Comparison of ENCODE assay signal across 9 cellular contexts in genomic region chr19:15296841-15297415, GRCh38. TPM values are rescaled to one million over a fixed set of nuclear protein-coding genes. Genes with fewer than 3 reads are reported as not detected.
DNase-seq lines count a peak whose midpoint lies in the region; ATAC-seq and TF ChIP-seq lines count a peak whose summit lies in the region.
"Had no signal": no experiment of that assay in that cellular context is flagged by ENCODE, and none has a peak within 500 bp of the region (broad histone marks: within the 10 kb centered on the region; RNA-seq: fewer than 3 reads in every experiment).

No MANE protein-coding gene starts in this region.

- peak overlapping the region; percentile 99 for H3K27ac Mint-ChIP-seq in activated T-cell treated with anti-CD3 and anti-CD28 coated beads, Interleukin-2, amount 50 U/mL, for 24 hours
- peak overlapping the region; percentile 91 to 95 for H3K27ac Mint-ChIP-seq in activated naive CD4-positive, alpha-beta T cell treated with anti-CD3 and anti-CD28 coated beads, Interleukin-2, amount 50 U/mL, for 72 hours

- H3K4me1 Mint-ChIP-seq in activated T-cell treated with anti-CD3 and anti-CD28 coated beads, Interleukin-2, amount 50 U/mL, for 24 hours (ENCODE audit: low read depth), result peaks cover 98% of the 10 kb centered on the region

- no peak for TF ChIP-seq CTCF in liver (IDR thresholded peaks at IDR 0.05; ENCODE audit: low read depth, low read length, missing input control)

- H3K27me3 ChIP-seq in liver (ENCODE audit: control insufficient read depth in 4 of 4, insufficient read depth in 4 of 4, low read length in 3 of 4) (no peaks in the 10 kb centered on the region), thymus (ENCODE audit: control insufficient read depth, insufficient read depth) (no peaks in the 10 kb centered on the region)

- H3K4me3 Mint-ChIP-seq in activated T-cell treated with anti-CD3 and anti-CD28 coated beads, Interleukin-2, amount 50 U/mL, for 24 hours, result peak overlapping the region; percentile 46

- H3K27ac ChIP-seq in liver (ENCODE audit: low read depth in 1 of 2, low read length in 2 of 2), result peak overlapping the region; percentile 43 to 49
- peak overlapping the region; percentile 72 for H3K27ac ChIP-seq in thymus (ENCODE audit: low read depth)

- ATAC-seq in activated naive CD4-positive, alpha-beta T cell treated with anti-CD3 and anti-CD28 coated beads, Interleukin-2, amount 50 U/mL, for 72 hours, result no peak
- ATAC-seq in HG03354 (IDR thresholded peaks at IDR 0.05; ENCODE audit: poor library complexity, severe bottlenecking, unreplicated experiment), result no peak

- no peak for DNase-seq in activated T-cell treated with anti-CD3 and anti-CD28 coated beads, Interleukin-2, amount 50 U/mL, for 24 hours
- no peak for DNase-seq in activated T-cell treated with anti-CD3 and anti-CD28 coated beads for 4 hours
- DNase-seq in activated naive CD4-positive, alpha-beta T cell treated with anti-CD3 and anti-CD28 coated beads, Interleukin-2, amount 50 U/mL, for 72 hours (ENCODE audit: low spot score in 2 of 2), result no peak
- DNase-seq in hypothalamus (lab: John Stamatoyannopoulos, UW), result no peak
- DNase-seq in activated CD4-positive, CD25-positive, alpha-beta regulatory T cell (lab: John Stamatoyannopoulos, UW), result no peak
- DNase-seq: stimulated activated CD4-positive, alpha-beta T cell treated with anti-CD3 and anti-CD28 coated beads, Interleukin-4, amount 100 ng/mL, for 1 hour had no signal

- H3K4me1 ChIP-seq in liver (ENCODE audit: control insufficient read depth in 4 of 4, insufficient read depth in 4 of 4, low read length in 3 of 4) (peaks cover 19 to 75% (median 61%) of the 10 kb centered on the region in 4 donors), thymus (ENCODE audit: control insufficient read depth, insufficient read depth, low read length) (peaks cover 75% of the 10 kb centered on the region)

- peaks cover 57% of the 10 kb centered on the region for H3K36me3 Mint-ChIP-seq in activated T-cell treated with anti-CD3 and anti-CD28 coated beads, Interleukin-2, amount 50 U/mL, for 24 hours (ENCODE audit: low read depth)
- H3K36me3 Mint-ChIP-seq in activated naive CD4-positive, alpha-beta T cell treated with anti-CD3 and anti-CD28 coated beads, Interleukin-2, amount 50 U/mL, for 72 hours, result peaks cover 0 to 19% of the 10 kb centered on the region in 2 donors

- no peak overlapping the region for H3K9ac ChIP-seq in liver (ENCODE audit: low read depth in 1 of 2, low read length in 2 of 2)

- H3K9me3 ChIP-seq in liver (ENCODE audit: control insufficient read depth in 4 of 4, low read length in 3 of 4) (no peaks in the 10 kb centered on the region), thymus (ENCODE audit: control insufficient read depth) (no peaks in the 10 kb centered on the region)

- H3K4me3 ChIP-seq in liver (ENCODE audit: low read depth in 1 of 3, low read length in 3 of 3), result no peak overlapping the region
- H3K4me3 ChIP-seq in thymus (ENCODE audit: low read length), result no peak overlapping the region

- no peak for TF ChIP-seq RAD21 in liver (IDR thresholded peaks at IDR 0.05)

- 30% methylated on average over 7 of the region's 7 CpGs for WGBS in liver
- 49% methylated on average over 7 of the region's 7 CpGs for WGBS in thymus

- no peaks in the 10 kb centered on the region for H3K27me3 Mint-ChIP-seq in activated T-cell treated with anti-CD3 and anti-CD28 coated beads, Interleukin-2, amount 50 U/mL, for 24 hours

- H3K36me3 ChIP-seq in liver (ENCODE audit: control insufficient read depth in 4 of 4, insufficient read depth in 3 of 4, low read depth in 1 of 4, low read length in 3 of 4) (no peaks in the 10 kb centered on the region), thymus (ENCODE audit: control insufficient read depth, insufficient read depth) (peaks cover 4% of the 10 kb centered on the region)

- H3K9me3 Mint-ChIP-seq in activated T-cell treated with anti-CD3 and anti-CD28 coated beads, Interleukin-2, amount 50 U/mL, for 24 hours, result no peaks in the 10 kb centered on the region
- H3K9me3 Mint-ChIP-seq in activated naive CD4-positive, alpha-beta T cell treated with anti-CD3 and anti-CD28 coated beads, Interleukin-2, amount 50 U/mL, for 72 hours, result no peaks in the 10 kb centered on the region

TF ChIP-seq in liver, 16 proteins besides CTCF, POLR2A, EP300 and RAD21:
- TF ChIP-seq GABPA (IDR thresholded peaks at IDR 0.05 in 1 of 2, conservative IDR thresholded peaks at IDR 0.05 in 1 of 2), result no peak
- no peak for TF ChIP-seq YY1 (IDR thresholded peaks at IDR 0.05)
- TF ChIP-seq REST (IDR thresholded peaks at IDR 0.05), result no peak
- TF ChIP-seq MAX (IDR thresholded peaks at IDR 0.05), result no peak
- peak in 1 of 2 donors; percentile 68 for TF ChIP-seq HNF4A (conservative IDR thresholded peaks at IDR 0.05)
- TF ChIP-seq JUND (IDR thresholded peaks at IDR 0.05), result no peak
- no peak for TF ChIP-seq TAF1 (conservative IDR thresholded peaks at IDR 0.05)
- TF ChIP-seq NR2F2 (IDR thresholded peaks at IDR 0.05), result no peak
- no peak for TF ChIP-seq HNF4G (IDR thresholded peaks at IDR 0.05)
- no peak for TF ChIP-seq EGR1 (IDR thresholded peaks at IDR 0.05; ENCODE audit: low read depth in 2 of 2)
- no peak for TF ChIP-seq SP1 (IDR thresholded peaks at IDR 0.05)
- TF ChIP-seq RXRA (IDR thresholded peaks at IDR 0.05), result peak in 1 of 2 donors; percentile 23

RNA-seq across cellular contexts. Expression of gene BRD4, which starts 35.4 kb away (rescaled TPM):
- 100 to 1,000 TPM; 108 to 114 TPM for total RNA-seq in activated naive CD4-positive, alpha-beta T cell treated with anti-CD3 and anti-CD28 coated beads, Interleukin-2, amount 50 U/mL, for 72 hours
- 10 to 100 TPM; 20.2 to 20.7 TPM for total RNA-seq in liver
- polyA plus RNA-seq in liver (10 to 100 TPM; 13.6 to 25.8 TPM), thymus (26.0 TPM)

Comparison
In these comparisons a context has a peak if more than half of its experiments do, and no peak if none do; other contexts are left out.
1. RNA of gene BRD4, which starts 35.4 kb away (total RNA-seq): 108 to 114 TPM in activated naive CD4-positive, alpha-beta T cell treated with anti-CD3 and anti-CD28 coated beads, Interleukin-2, amount 50 U/mL, for 72 hours; 20.2 to 20.7 TPM in liver; every median in the first group is over 4 times any median in the second.